Comparison of ENCODE assay signal across 8 cellular contexts in the genomic region with DNA sequence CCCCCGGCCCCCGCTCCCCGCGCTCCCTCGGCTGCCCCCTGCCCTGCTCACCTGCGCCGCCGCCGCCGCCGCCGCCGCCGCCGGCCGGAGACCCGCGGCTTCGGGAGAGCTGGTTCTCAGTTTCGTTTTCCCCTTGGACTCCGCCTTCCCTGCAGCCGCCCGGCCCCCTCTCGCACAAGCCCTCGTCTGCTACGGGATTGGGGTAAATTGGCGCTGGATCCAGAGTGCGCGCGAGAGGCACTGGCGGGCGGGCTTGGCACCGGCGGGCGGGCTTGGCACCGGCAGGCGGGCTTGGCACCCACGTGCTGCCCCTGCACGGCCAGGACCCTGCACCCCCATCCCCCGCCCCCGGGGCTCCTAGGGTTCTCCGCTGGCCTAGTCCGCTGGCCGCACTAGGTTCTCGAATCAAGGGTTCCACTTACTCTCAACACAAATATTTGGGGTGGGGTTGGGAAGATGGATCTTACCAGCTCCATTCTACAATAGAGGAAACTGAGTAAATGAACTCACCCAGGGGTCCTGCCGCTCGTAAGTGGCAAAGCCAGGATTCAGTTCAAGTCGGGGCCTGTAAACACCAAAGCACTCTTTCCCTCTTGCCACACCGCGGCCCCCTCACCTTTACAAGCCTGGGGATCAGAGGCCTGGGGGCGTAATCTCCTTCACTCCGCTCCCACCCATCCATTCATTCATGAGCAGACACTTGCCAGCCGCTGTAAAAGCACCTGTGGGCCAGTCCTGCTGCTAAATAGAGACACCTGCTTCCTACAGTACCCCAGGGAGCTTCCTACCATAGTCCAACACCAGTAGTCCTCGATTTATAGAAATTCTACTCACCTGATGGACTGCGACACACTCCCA. TPM values are rescaled to one million over a fixed set of nuclear protein-coding genes. Genes with fewer than 3 reads are reported as not detected.
DNase-seq lines count a peak whose midpoint lies in the region; ATAC-seq and TF ChIP-seq lines count a peak whose summit lies in the region.

EIF2AK2 (minus strand) TSS at position 124 of the 858 bp plus-strand sequence. CDS start 9,174 bp downstream, outside the sequence.

- H3K27ac Mint-ChIP-seq in activated naive CD4-positive, alpha-beta T cell treated with anti-CD3 and anti-CD28 coated beads, Interleukin-2, amount 50 U/mL, for 72 hours: peak within 1 kb of the TSS; percentile 87 to 98
- H3K27ac Mint-ChIP-seq in glutamatergic neuron (ENCODE audit: unreplicated experiment) (peak within 1 kb of the TSS; percentile 59), osteocyte (ENCODE audit: unreplicated experiment) (peak within 1 kb of the TSS; percentile 93)

- H3K27me3 ChIP-seq in testis: no peaks in the 10 kb centered on the region

- TF ChIP-seq POLR2A in testis (IDR thresholded peaks at IDR 0.05): no peak

- H3K27me3 Mint-ChIP-seq in glutamatergic neuron (ENCODE audit: unreplicated experiment): no peaks in the 10 kb centered on the region
- H3K27me3 Mint-ChIP-seq in osteocyte (ENCODE audit: unreplicated experiment): no peaks in the 10 kb centered on the region

- intact Hi-C loops in testis (cut with DNase I; ENCODE audit: low total_unique reads): no loop called here

- DNase-seq in GM10266 (ENCODE audit: extremely low spot score) (peak; percentile 98), NCI-H1092 treated with DMSO at 0.1 percent for 48 hours (lab: John Stamatoyannopoulos, UW) (peak; percentile 85), SKM-1 treated with dmso at 0.1 percent for 144 hours (lab: John Stamatoyannopoulos, UW; ENCODE audit: unreplicated experiment) (peak; percentile 73), glutamatergic neuron (peak; percentile 77), osteocyte (ENCODE audit: extremely low spot score, unreplicated experiment) (peak; percentile 95), testis (peak; percentile 81)
- DNase-seq in activated naive CD4-positive, alpha-beta T cell treated with anti-CD3 and anti-CD28 coated beads, Interleukin-2, amount 50 U/mL, for 72 hours (ENCODE audit: low spot score in 2 of 2): peak; percentile 78 to 81

- peak within 1 kb of the TSS; percentile 87 for H3K4me3 Mint-ChIP-seq in glutamatergic neuron (ENCODE audit: unreplicated experiment)
- H3K4me3 Mint-ChIP-seq in osteocyte (ENCODE audit: unreplicated experiment): peak within 1 kb of the TSS; percentile 88

- peak within 1 kb of the TSS; percentile 76 to 92 for H3K27ac ChIP-seq in testis

- peak; percentile 87 for ATAC-seq in HG02610 (IDR thresholded peaks at IDR 0.05; ENCODE audit: unreplicated experiment)
- ATAC-seq in activated naive CD4-positive, alpha-beta T cell treated with anti-CD3 and anti-CD28 coated beads, Interleukin-2, amount 50 U/mL, for 72 hours: peak; percentile 94 to 95

- peaks cover 11% of the 10 kb centered on the region for H3K4me1 ChIP-seq in testis

- peaks cover 0 to 12% of the 10 kb centered on the region in 2 donors for H3K9me3 Mint-ChIP-seq in activated naive CD4-positive, alpha-beta T cell treated with anti-CD3 and anti-CD28 coated beads, Interleukin-2, amount 50 U/mL, for 72 hours
- H3K9me3 Mint-ChIP-seq in glutamatergic neuron (ENCODE audit: unreplicated experiment): no peaks in the 10 kb centered on the region
- no peaks in the 10 kb centered on the region for H3K9me3 Mint-ChIP-seq in osteocyte (ENCODE audit: unreplicated experiment)

- H3K36me3 Mint-ChIP-seq in activated naive CD4-positive, alpha-beta T cell treated with anti-CD3 and anti-CD28 coated beads, Interleukin-2, amount 50 U/mL, for 72 hours: peaks cover 15 to 41% of the 10 kb centered on the region in 2 donors
- H3K36me3 Mint-ChIP-seq in glutamatergic neuron (ENCODE audit: unreplicated experiment) (no peaks in the 10 kb centered on the region), osteocyte (ENCODE audit: unreplicated experiment) (peaks cover 18% of the 10 kb centered on the region)

- no peaks in the 10 kb centered on the region for H3K9me3 ChIP-seq in testis

- peak within 1 kb of the TSS; percentile 83 to 85 for H3K4me3 ChIP-seq in testis

- WGBS in testis, 2 donors: 5 to 27% methylated on average over 7 to 55 of the region's 55 CpGs

- TF ChIP-seq CTCF in GM10266 (IDR thresholded peaks at IDR 0.05; ENCODE audit: control insufficient read depth, insufficient read depth, low read depth, missing control alignments) (no peak), glutamatergic neuron (IDR thresholded peaks at IDR 0.05; ENCODE audit: partially characterized antibody, unreplicated experiment) (no peak), osteocyte (IDR thresholded peaks at IDR 0.05) (no peak), testis (IDR thresholded peaks at IDR 0.05) (no peak)

- no peaks in the 10 kb centered on the region for H3K36me3 ChIP-seq in testis (ENCODE audit: low read depth, missing control alignments)

- H3K4me1 Mint-ChIP-seq in glutamatergic neuron (ENCODE audit: low read depth, unreplicated experiment): peaks cover 5% of the 10 kb centered on the region
- peaks cover 27% of the 10 kb centered on the region for H3K4me1 Mint-ChIP-seq in osteocyte (ENCODE audit: unreplicated experiment)

RNA-seq across cellular contexts. Expression of gene EIF2AK2, which starts in this region (rescaled TPM):
- 10 to 100 TPM; 32.0 to 68.6 TPM for total RNA-seq in activated naive CD4-positive, alpha-beta T cell treated with anti-CD3 and anti-CD28 coated beads, Interleukin-2, amount 50 U/mL, for 72 hours
- total RNA-seq in glutamatergic neuron (ENCODE audit: unreplicated experiment) (8.7 TPM), osteocyte (48.7 and 49.7 TPM in 2 replicates), testis (10 to 100 TPM; 15.7 to 23.7 TPM)
- 8.5 TPM for polyA plus RNA-seq in testis (ENCODE audit: insufficient read depth, low read depth, low replicate concordance)

Comparison
In these comparisons a context has a peak if more than half of its experiments do, and no peak if none do; other contexts are left out.
1. Peak in every context shown above with its lines: DNase-seq, ATAC-seq, H3K4me3 ChIP-seq and H3K27ac ChIP-seq.